In the genomic region with DNA sequence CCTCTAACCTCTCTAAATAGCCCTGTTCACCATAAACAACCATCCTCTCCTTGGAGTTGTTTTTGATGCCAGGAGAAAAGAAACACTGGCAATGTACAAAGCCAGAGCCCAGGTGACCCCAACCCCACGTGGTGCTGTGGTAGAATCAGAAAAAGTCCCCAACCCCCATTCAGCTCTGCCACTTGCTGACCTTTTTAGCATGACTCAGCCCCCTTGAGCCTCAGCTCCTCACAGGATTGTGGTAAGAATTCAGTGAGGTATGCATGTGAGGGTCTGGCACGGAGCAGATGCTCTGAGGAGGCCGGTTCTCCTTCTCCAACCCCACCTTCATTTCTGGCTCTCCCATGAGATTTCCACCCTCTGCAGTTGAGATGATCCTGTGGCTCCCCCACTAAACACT, we compare ENCODE assay signal across 13 cellular contexts. TPM values are rescaled to one million over a fixed set of nuclear protein-coding genes. Genes with fewer than 3 reads are reported as not detected.
DNase-seq lines count a peak whose midpoint lies in the region; ATAC-seq and TF ChIP-seq lines count a peak whose summit lies in the region.
"Had no signal": no experiment of that assay in that cellular context is flagged by ENCODE, and none has a peak within 500 bp of the region (broad histone marks: within the 10 kb centered on the region; RNA-seq: fewer than 3 reads in every experiment).

No MANE protein-coding gene starts in this region.

- no peaks in the 10 kb centered on the region for H4K20me1 ChIP-seq in osteoblast (ENCODE audit: insufficient read depth, low read length)

- no peak overlapping the region for H2AFZ ChIP-seq in osteoblast (ENCODE audit: low read length)

- peak overlapping the region; percentile 2 for H3K4me2 ChIP-seq in osteoblast (ENCODE audit: insufficient read depth, low read length)

- peak overlapping the region; percentile 38 for H3K27ac ChIP-seq in osteoblast (ENCODE audit: low read depth, low read length)
- no peak overlapping the region for H3K27ac ChIP-seq in adrenal gland

- intact Hi-C loops in adrenal gland (cut with DNase I) = no loop called here

- no peak overlapping the region for H3K4me3 ChIP-seq in osteoblast (ENCODE audit: insufficient read depth, low read length)
- H3K4me3 ChIP-seq in adrenal gland = no peak overlapping the region

- peak; percentile 40 for DNase-seq in COLO829 (ENCODE audit: low spot score)
- peak; percentile 91 for DNase-seq in M059J (ENCODE audit: low read depth)
- peak; percentile 52 for DNase-seq in dedifferentiated amniotic fluid mesenchymal stem cell (ENCODE audit: extremely low spot score)
- peak; percentile 79 for DNase-seq in osteoblast (ENCODE audit: insufficient read length, low spot score, missing footprints)
- no peak for DNase-seq in NCI-H524 treated with DMSO at 0.1 percent for 48 hours (lab: John Stamatoyannopoulos, UW)
- no peak for DNase-seq in mucosa of gallbladder (ENCODE audit: low spot score)
- DNase-seq in adrenal gland = no peak
- DNase-seq: activated CD4-positive, alpha-beta T cell treated with anti-CD3 and anti-CD28 coated beads for 1 hour; effector memory CD4-positive, alpha-beta T cell; SIG-M5 had no signal

- ATAC-seq in GM19351 (IDR thresholded peaks at IDR 0.05; ENCODE audit: unreplicated experiment) = no peak
- ATAC-seq: natural killer cell treated with Interleukin-12 subunit alpha and Interleukin-12 subunit beta and Interleukin-15 and Interleukin-18, amount 100 ng/mL, for 72 hours had no signal

- no peak for TF ChIP-seq CTCF in osteoblast (IDR thresholded peaks at IDR 0.05; ENCODE audit: extremely low read depth, low read depth, low read length)
- TF ChIP-seq CTCF in adrenal gland (IDR thresholded peaks at IDR 0.05) = no peak

- H3K36me3 ChIP-seq in osteoblast (ENCODE audit: insufficient read depth, low read length) (no peaks in the 10 kb centered on the region), adrenal gland (replicated peaks in 1 of 2) (no peaks in the 10 kb centered on the region)

- 49 to 60% (median 55%) methylated on average over 3 of the region's 3 CpGs for WGBS in adrenal gland, 4 donors

- TF ChIP-seq POLR2A in adrenal gland (IDR thresholded peaks at IDR 0.05) = no peak

- H3K9me3 ChIP-seq in osteoblast (ENCODE audit: low read depth, low read length) (no peaks in the 10 kb centered on the region), adrenal gland (replicated peaks in 1 of 3) (no peaks in the 10 kb centered on the region)

- H3K4me1 ChIP-seq in osteoblast (ENCODE audit: insufficient read depth, low read length) (peaks cover 64% of the 10 kb centered on the region), adrenal gland (replicated peaks in 1 of 2) (no peaks in the 10 kb centered on the region)

- no peaks in the 10 kb centered on the region for H3K79me2 ChIP-seq in osteoblast (ENCODE audit: insufficient read depth, low read length)

- H3K27me3 ChIP-seq in osteoblast (ENCODE audit: insufficient read depth, low read length) (no peaks in the 10 kb centered on the region), adrenal gland (no peaks in the 10 kb centered on the region)

RNA-seq across cellular contexts. Expression of a gene that starts 11.1 kb away (rescaled TPM):
- total RNA-seq in M059J (2014; rRNA removed; shearing (Covaris generic)) = not detected in 2 replicates
- total RNA-seq in osteoblast = 273 and 932 TPM in 2 replicates
- total RNA-seq in mucosa of gallbladder = 0.40 TPM
- total RNA-seq in adrenal gland = 1 to 10 TPM in 3 of 8 donors, under 1 TPM in 5; 0.24 to 2.0 (median 0.74) TPM
- polyA plus RNA-seq in adrenal gland = 10 to 100 TPM in 1 of 3 donors, 1 to 10 TPM in 1, under 1 TPM in 1; 0.53 to 19.1 (median 5.3) TPM
- polyA plus RNA-seq: IgD-negative memory B cell had no signal

RNA-seq across cellular contexts. Expression of a gene that starts 22.0 kb away (rescaled TPM):
- not detected in 2 replicates for total RNA-seq in M059J (2014; rRNA removed; shearing (Covaris generic))
- total RNA-seq in osteoblast = under 0.01 and 0.29 TPM in 2 replicates
- not detected for total RNA-seq in mucosa of gallbladder
- not detected for total RNA-seq in adrenal gland
- under 1 TPM in 1 of 3 donors, not detected in 2; 0.64 TPM for polyA plus RNA-seq in adrenal gland
- total RNA-seq: natural killer cell treated with Interleukin-12 subunit alpha and Interleukin-12 subunit beta and Interleukin-15 and Interleukin-18, amount 100 ng/mL, for 72 hours had no signal
- polyA plus RNA-seq: IgD-negative memory B cell had no signal

RNA-seq across cellular contexts. Expression of a gene that starts 31.8 kb away (rescaled TPM):
- not detected in 2 replicates for total RNA-seq in M059J (2014; rRNA removed; shearing (Covaris generic))
- total RNA-seq in osteoblast (under 0.01 TPM in 1 of 2 replicates, not detected in the other), mucosa of gallbladder (0.06 TPM), adrenal gland (1 to 10 TPM in 1 of 8 donors, under 1 TPM in 6, not detected in 1; 0.14 to 1.9 (median 0.51) TPM)
- 1 to 10 TPM in 2 of 3 donors, under 1 TPM in 1; 0.13 to 6.5 (median 1.1) TPM for polyA plus RNA-seq in adrenal gland

Comparison
In these comparisons a context has a peak if more than half of its experiments do, and no peak if none do; other contexts are left out.
1. DNase-seq: peak in COLO829 (single experiment), M059J (single experiment), dedifferentiated amniotic fluid mesenchymal stem cell (single experiment) and osteoblast (single experiment); none in NCI-H524 treated with DMSO at 0.1 percent for 48 hours (single experiment), mucosa of gallbladder (single experiment) and adrenal gland (0 of 7).
2. RNA of a gene that starts 11.1 kb away (total RNA-seq): 273 to 932 TPM in osteoblast; 0.24 to 2.0 TPM in adrenal gland, 0.40 TPM in mucosa of gallbladder (single experiment) and not detected in M059J; every median in the first group is over 10 times any median in the second.